Comparison of ENCODE assay signal across 20 cellular contexts in genomic region chr22:44884968-44885805, GRCh38.
DNase-seq lines count a peak whose midpoint lies in the region; ATAC-seq and TF ChIP-seq lines count a peak whose summit lies in the region.
"Had no signal": no experiment of that assay in that cellular context is flagged by ENCODE, and none has a peak within 500 bp of the region (broad histone marks: within the 10 kb centered on the region; RNA-seq: fewer than 3 reads in every experiment).

No MANE protein-coding gene starts in this region.

- H3K27me3 Mint-ChIP-seq in activated naive CD8-positive, alpha-beta T cell treated with anti-CD3 and anti-CD28 coated beads, Interleukin-2, amount 10 ng/mL, durations not matched to agents 7 days and 5 days = no peaks in the 10 kb centered on the region
- H3K27me3 Mint-ChIP-seq in activated naive CD8-positive, alpha-beta T cell treated with anti-CD3 and anti-CD28 coated beads for 36 hours = no peaks in the 10 kb centered on the region
- H3K27me3 Mint-ChIP-seq in progenitor cell of endocrine pancreas = no peaks in the 10 kb centered on the region
- H3K27me3 Mint-ChIP-seq: CD4-positive, alpha-beta T cell had no signal

- peak; percentile 13 for DNase-seq in activated naive CD8-positive, alpha-beta T cell treated with anti-CD3 and anti-CD28 coated beads, Interleukin-2, amount 10 ng/mL, durations not matched to agents 7 days and 5 days
- DNase-seq in activated naive CD8-positive, alpha-beta T cell treated with anti-CD3 and anti-CD28 coated beads for 36 hours = no peak
- DNase-seq in NCI-H69 (lab: John Stamatoyannopoulos, UW) (peak; percentile 22), hepatocyte (ENCODE audit: low spot score) (peak; percentile 72), suprapubic skin (ENCODE audit: low spot score in 2 of 2) (peak; percentile 45 to 75), progenitor cell of endocrine pancreas (ENCODE audit: low spot score, unreplicated experiment) (no peak), GOT3 (lab: John Stamatoyannopoulos, UW) (no peak)
- DNase-seq: foreskin fibroblast; GM23248; NCI-H2081; NCI-H774; nephron progenitor cell; stimulated activated CD4-positive, alpha-beta T cell treated with anti-CD3 and anti-CD28 coated beads, Interleukin-15, amount 100 ng/mL, for 24 hours; T-cell; uterus; WERI-Rb-1 had no signal

- POLR2A ChIA-PET in activated naive CD8-positive, alpha-beta T cell treated with anti-CD3 and anti-CD28 coated beads, Interleukin-2, amount 10 ng/mL, durations not matched to agents 7 days and 5 days (lab: Charles Lee) = no interaction called here

- no peaks in the 10 kb centered on the region for H3K4me1 ChIP-seq in hepatocyte (ENCODE audit: insufficient read depth)
- no peaks in the 10 kb centered on the region for H3K4me1 ChIP-seq in suprapubic skin
- H3K4me1 ChIP-seq: uterus had no signal

- TF ChIP-seq POLR2A in suprapubic skin (IDR thresholded peaks at IDR 0.05) = no peak

- H3K27ac Mint-ChIP-seq in activated naive CD8-positive, alpha-beta T cell treated with anti-CD3 and anti-CD28 coated beads, Interleukin-2, amount 10 ng/mL, durations not matched to agents 7 days and 5 days = no peak overlapping the region
- H3K27ac Mint-ChIP-seq in activated naive CD8-positive, alpha-beta T cell treated with anti-CD3 and anti-CD28 coated beads for 36 hours = no peak overlapping the region
- H3K27ac Mint-ChIP-seq in progenitor cell of endocrine pancreas = no peak overlapping the region
- H3K27ac Mint-ChIP-seq: activated T-helper 2 cell treated with anti-CD3 and anti-CD28 coated beads, Interferon-gamma antibody, Interleukin-2, Interleukin-4, amounts not matched to agents 10 μg/mL and 5 μg/mL and 100 μg/mL, durations not matched to agents 14 hours and 24 hours and 36 hours; CD4-positive, alpha-beta T cell; T-cell had no signal

- no peaks in the 10 kb centered on the region for H4K20me1 ChIP-seq in hepatocyte (ENCODE audit: insufficient read depth, poor library complexity, severe bottlenecking)

- no peak overlapping the region for H3K4me3 ChIP-seq in hepatocyte
- H3K4me3 ChIP-seq in suprapubic skin = no peak overlapping the region
- H3K4me3 ChIP-seq: GM23248, uterus had no signal

- H3K9me3 Mint-ChIP-seq in activated naive CD8-positive, alpha-beta T cell treated with anti-CD3 and anti-CD28 coated beads, Interleukin-2, amount 10 ng/mL, durations not matched to agents 7 days and 5 days = no peaks in the 10 kb centered on the region
- no peaks in the 10 kb centered on the region for H3K9me3 Mint-ChIP-seq in activated naive CD8-positive, alpha-beta T cell treated with anti-CD3 and anti-CD28 coated beads for 36 hours
- no peaks in the 10 kb centered on the region for H3K9me3 Mint-ChIP-seq in progenitor cell of endocrine pancreas (ENCODE audit: low read depth)
- H3K9me3 Mint-ChIP-seq: activated T-helper 2 cell treated with anti-CD3 and anti-CD28 coated beads, Interferon-gamma antibody, Interleukin-2, Interleukin-4, amounts not matched to agents 10 μg/mL and 5 μg/mL and 100 μg/mL, durations not matched to agents 14 hours and 24 hours and 36 hours; CD4-positive, alpha-beta T cell; nephron progenitor cell; T-cell had no signal

- H3K9me3 ChIP-seq in hepatocyte (ENCODE audit: low read depth) = no peaks in the 10 kb centered on the region
- no peaks in the 10 kb centered on the region for H3K9me3 ChIP-seq in suprapubic skin
- H3K9me3 ChIP-seq: uterus had no signal

- TF ChIP-seq CTCF in hepatocyte (IDR thresholded peaks at IDR 0.05; ENCODE audit: poor library complexity) = no peak
- TF ChIP-seq CTCF in suprapubic skin (IDR thresholded peaks at IDR 0.05) = no peak
- TF ChIP-seq CTCF in progenitor cell of endocrine pancreas (IDR thresholded peaks at IDR 0.05; ENCODE audit: unreplicated experiment) = no peak

- 82% methylated on average over 18 of the region's 18 CpGs for WGBS in hepatocyte (ENCODE audit: low lambda C conversion rate, missing lambda C conversion rate)
- 88% methylated on average over 18 of the region's 18 CpGs for WGBS in suprapubic skin

- no peaks in the 10 kb centered on the region for H3K36me3 Mint-ChIP-seq in activated naive CD8-positive, alpha-beta T cell treated with anti-CD3 and anti-CD28 coated beads, Interleukin-2, amount 10 ng/mL, durations not matched to agents 7 days and 5 days
- H3K36me3 Mint-ChIP-seq in activated naive CD8-positive, alpha-beta T cell treated with anti-CD3 and anti-CD28 coated beads for 36 hours = no peaks in the 10 kb centered on the region
- peaks cover 4% of the 10 kb centered on the region for H3K36me3 Mint-ChIP-seq in progenitor cell of endocrine pancreas (ENCODE audit: insufficient read depth)
- H3K36me3 Mint-ChIP-seq: T-cell had no signal

- ATAC-seq in activated naive CD8-positive, alpha-beta T cell treated with anti-CD3 and anti-CD28 coated beads, Interleukin-2, amount 10 ng/mL, durations not matched to agents 7 days and 5 days (ENCODE audit: low read depth) = no peak
- ATAC-seq in HG02852 (IDR thresholded peaks at IDR 0.05; ENCODE audit: unreplicated experiment) = no peak
- ATAC-seq: Right ventricle myocardium inferior, T-cell had no signal

- no peak for TF ChIP-seq EP300 in suprapubic skin (IDR thresholded peaks at IDR 0.05)

- H3K36me3 ChIP-seq in hepatocyte (replicated peaks; ENCODE audit: insufficient read depth, low read depth) (no peaks in the 10 kb centered on the region), suprapubic skin (no peaks in the 10 kb centered on the region)
- H3K36me3 ChIP-seq: uterus had no signal

- no peak overlapping the region for H3K27ac ChIP-seq in hepatocyte
- no peak overlapping the region for H3K27ac ChIP-seq in suprapubic skin
- H3K27ac ChIP-seq: GM23248, uterus, WERI-Rb-1 had no signal

- H3K4me3 Mint-ChIP-seq in activated naive CD8-positive, alpha-beta T cell treated with anti-CD3 and anti-CD28 coated beads, Interleukin-2, amount 10 ng/mL, durations not matched to agents 7 days and 5 days = no peak overlapping the region
- H3K4me3 Mint-ChIP-seq in activated naive CD8-positive, alpha-beta T cell treated with anti-CD3 and anti-CD28 coated beads for 36 hours = no peak overlapping the region
- no peak overlapping the region for H3K4me3 Mint-ChIP-seq in progenitor cell of endocrine pancreas (ENCODE audit: low read depth)
- H3K4me3 Mint-ChIP-seq: CD4-positive, alpha-beta T cell; nephron progenitor cell; T-cell had no signal

- H3K4me1 Mint-ChIP-seq in activated naive CD8-positive, alpha-beta T cell treated with anti-CD3 and anti-CD28 coated beads, Interleukin-2, amount 10 ng/mL, durations not matched to agents 7 days and 5 days = no peaks in the 10 kb centered on the region
- no peaks in the 10 kb centered on the region for H3K4me1 Mint-ChIP-seq in activated naive CD8-positive, alpha-beta T cell treated with anti-CD3 and anti-CD28 coated beads for 36 hours
- H3K4me1 Mint-ChIP-seq in progenitor cell of endocrine pancreas (ENCODE audit: low read depth) = no peaks in the 10 kb centered on the region
- H3K4me1 Mint-ChIP-seq: T-cell had no signal

- H3K27me3 ChIP-seq in hepatocyte (no peaks in the 10 kb centered on the region), suprapubic skin (peaks cover 4% of the 10 kb centered on the region)
- H3K27me3 ChIP-seq: uterus had no signal

- no peaks in the 10 kb centered on the region for H3K9me2 ChIP-seq in hepatocyte (replicated peaks; ENCODE audit: insufficient read depth)

- H3K4me2 ChIP-seq in hepatocyte = no peak overlapping the region

- no peaks in the 10 kb centered on the region for H3K79me2 ChIP-seq in hepatocyte

- H2AFZ ChIP-seq in hepatocyte = no peak overlapping the region
- H2AFZ ChIP-seq: GM23248 had no signal

Comparison
In these comparisons a context has a peak if more than half of its experiments do, and no peak if none do; other contexts are left out.
1. DNase-seq: peak in activated naive CD8-positive, alpha-beta T cell treated with anti-CD3 and anti-CD28 coated beads, Interleukin-2, amount 10 ng/mL, durations not matched to agents 7 days and 5 days (single experiment), NCI-H69 (single experiment), hepatocyte (single experiment) and suprapubic skin (2 of 2); none in activated naive CD8-positive, alpha-beta T cell treated with anti-CD3 and anti-CD28 coated beads for 36 hours (single experiment), progenitor cell of endocrine pancreas (single experiment) and GOT3 (single experiment).